8 cellular contexts compared by ENCODE assay signal in genomic region chr6:45420909-45421699, GRCh38. TPM values are rescaled to one million over a fixed set of nuclear protein-coding genes. Genes with fewer than 3 reads are reported as not detected.
DNase-seq lines count a peak whose midpoint lies in the region; ATAC-seq and TF ChIP-seq lines count a peak whose summit lies in the region.

No MANE protein-coding gene starts in this region.

- H3K27me3 Mint-ChIP-seq in memory B cell: peaks cover 25% of the 10 kb centered on the region

- intact Hi-C loops in left ventricle myocardium inferior (cut with micrococcal nuclease): no loop called here
- intact Hi-C loops in cardiac septum (cut with DNase I): loop anchor here (2.0 to 10.0 kb wide), 3 partner anchors 294 to 764 kb away; no protein-coding TSS in a partner anchor
- intact Hi-C loops in aorta (cut with DNase I): no loop called here

- H3K27ac ChIP-seq in left ventricle myocardium inferior (replicated peaks) (no peak overlapping the region), aorta (ENCODE audit: low read depth in 1 of 2, low read length in 2 of 2) (no peak overlapping the region)

- peaks cover 33% of the 10 kb centered on the region for H3K4me1 Mint-ChIP-seq in memory B cell

- H3K4me3 Mint-ChIP-seq in memory B cell: peak overlapping the region; percentile 95

- 18% methylated on average over 19 of the region's 19 CpGs for WGBS in aorta, 2 donors

- H3K9me3 Mint-ChIP-seq in memory B cell: no peaks in the 10 kb centered on the region

- TF ChIP-seq CTCF in left ventricle myocardium inferior (IDR thresholded peaks at IDR 0.05; ENCODE audit: borderline replicate concordance) (no peak), astrocyte of the spinal cord (IDR thresholded peaks at IDR 0.05; ENCODE audit: low read depth, low read length) (no peak)

- no peaks in the 10 kb centered on the region for H3K36me3 ChIP-seq in left ventricle myocardium inferior
- no peaks in the 10 kb centered on the region for H3K36me3 ChIP-seq in aorta (ENCODE audit: control insufficient read depth in 1 of 2, insufficient read depth in 2 of 2, low read length in 1 of 2)

- H3K27me3 ChIP-seq in left ventricle myocardium inferior (ENCODE audit: low read depth): peaks cover 77% of the 10 kb centered on the region
- no peaks in the 10 kb centered on the region for H3K27me3 ChIP-seq in aorta (ENCODE audit: control insufficient read depth in 1 of 2, insufficient read depth in 2 of 2, low read length in 1 of 2)

- peak overlapping the region; percentile 74 for H3K27ac Mint-ChIP-seq in memory B cell

- H3K9me3 ChIP-seq in left ventricle myocardium inferior (replicated peaks) (no peaks in the 10 kb centered on the region), aorta (ENCODE audit: control insufficient read depth, low read length) (no peaks in the 10 kb centered on the region)

- H3K4me3 ChIP-seq in left ventricle myocardium inferior (peak overlapping the region; percentile 75), astrocyte of the spinal cord (ENCODE audit: low read depth, low read length) (peak overlapping the region; percentile 79), aorta (ENCODE audit: low read length in 2 of 2) (peak overlapping the region; percentile 18 to 48)

- peaks cover 45% of the 10 kb centered on the region for H3K4me1 ChIP-seq in left ventricle myocardium inferior
- no peaks in the 10 kb centered on the region for H3K4me1 ChIP-seq in aorta (ENCODE audit: control insufficient read depth in 1 of 2, insufficient read depth in 2 of 2, low read length in 2 of 2)

- no peak for DNase-seq in left ventricle myocardium inferior
- DNase-seq in cardiac septum (ENCODE audit: low spot score): no peak
- DNase-seq in astrocyte of the spinal cord (ENCODE audit: low read depth, low spot score): peak; percentile 53
- peak in 1 of 2 donors; percentile 3 for DNase-seq in memory B cell (ENCODE audit: low spot score in 2 of 2)
- DNase-seq in aorta: no peak
- no peak for DNase-seq in C1 segment of cervical spinal cord (lab: John Stamatoyannopoulos, UW)
- no peak for DNase-seq in islet precursor cell

- no peak for ATAC-seq in memory B cell (ENCODE audit: low read depth)
- ATAC-seq in aorta (ENCODE audit: low FRiP score): no peak
- ATAC-seq in HG03280 (IDR thresholded peaks at IDR 0.05; ENCODE audit: unreplicated experiment): no peak

- in situ Hi-C loops in astrocyte of the spinal cord (cut with HindIII; ENCODE audit: low sequenced_read_pairs): no loop called here

- H3K36me3 Mint-ChIP-seq in memory B cell: no peaks in the 10 kb centered on the region

RNA-seq across cellular contexts. Expression of gene SUPT3H, which starts 43.4 kb away (rescaled TPM):
- total RNA-seq in left ventricle myocardium inferior: 2.6 TPM
- total RNA-seq in cardiac septum: 6.2 TPM
- 1 to 10 TPM; 6.8 to 9.4 TPM for total RNA-seq in aorta
- 1 to 10 TPM; 2.3 to 4.8 TPM for polyA plus RNA-seq in aorta
